Comparison of ENCODE assay signal across 8 cellular contexts in genomic region chr13:23960566-23961156, GRCh38.
A peak's percentile ranks its signal among the peaks of the same experiment; 100 is the strongest.
DNase-seq lines count a peak whose midpoint lies in the region; ATAC-seq, FAIRE-seq and TF ChIP-seq lines count a peak whose summit lies in the region.

No MANE protein-coding gene starts in this region.

- H3K27me3 Mint-ChIP-seq in effector memory CD8-positive, alpha-beta T cell: peaks cover 3 to 4% of the 10 kb centered on the region in 2 donors
- H3K27me3 Mint-ChIP-seq in activated naive CD8-positive, alpha-beta T cell treated with anti-CD3 and anti-CD28 coated beads, Interleukin-2, amount 50 U/mL, for 24 hours: peaks cover 6% of the 10 kb centered on the region

- no peak overlapping the region for H3K27ac Mint-ChIP-seq in effector memory CD8-positive, alpha-beta T cell
- no peak overlapping the region for H3K27ac Mint-ChIP-seq in activated naive CD8-positive, alpha-beta T cell treated with anti-CD3 and anti-CD28 coated beads, Interleukin-2, amount 50 U/mL, for 24 hours

- peak; percentile 73 for DNase-seq in NCI-H82 treated with DMSO at 0.1 percent for 48 hours (lab: John Stamatoyannopoulos, UW; ENCODE audit: unreplicated experiment)
- DNase-seq in effector memory CD8-positive, alpha-beta T cell: no peak
- no peak for DNase-seq in omental fat pad (ENCODE audit: low spot score)
- DNase-seq in activated naive CD8-positive, alpha-beta T cell treated with anti-CD3 and anti-CD28 coated beads, Interleukin-2, amount 50 U/mL, for 24 hours: no peak

- TF ChIP-seq CTCF in GM12873 (IDR thresholded peaks at IDR 0.05; ENCODE audit: insufficient read depth, low read depth, low read length, missing control alignments): peak; percentile 58
- TF ChIP-seq CTCF in omental fat pad (IDR thresholded peaks at IDR 0.05): no peak

- no peak overlapping the region for H3K4me3 Mint-ChIP-seq in effector memory CD8-positive, alpha-beta T cell
- H3K4me3 Mint-ChIP-seq in activated naive CD8-positive, alpha-beta T cell treated with anti-CD3 and anti-CD28 coated beads, Interleukin-2, amount 50 U/mL, for 24 hours: no peak overlapping the region

- peaks cover 4% of the 10 kb centered on the region for H3K36me3 Mint-ChIP-seq in effector memory CD8-positive, alpha-beta T cell (ENCODE audit: insufficient read depth)
- no peaks in the 10 kb centered on the region for H3K36me3 Mint-ChIP-seq in activated naive CD8-positive, alpha-beta T cell treated with anti-CD3 and anti-CD28 coated beads, Interleukin-2, amount 50 U/mL, for 24 hours (ENCODE audit: low read depth)

- H3K9me3 Mint-ChIP-seq in effector memory CD8-positive, alpha-beta T cell: no peaks in the 10 kb centered on the region
- H3K9me3 Mint-ChIP-seq in activated naive CD8-positive, alpha-beta T cell treated with anti-CD3 and anti-CD28 coated beads, Interleukin-2, amount 50 U/mL, for 24 hours: no peaks in the 10 kb centered on the region

- FAIRE-seq in A204.1 (lab: Jason Lieb, UNC): peak; percentile 78

- peak; percentile 43 for ATAC-seq in effector memory CD8-positive, alpha-beta T cell (replicated peaks)
- ATAC-seq in omental fat pad (ENCODE audit: low FRiP score) (peak; percentile 56), GM19351 (IDR thresholded peaks at IDR 0.05; ENCODE audit: unreplicated experiment) (no peak), GM18519 (IDR thresholded peaks at IDR 0.05; ENCODE audit: low FRiP score, unreplicated experiment) (no peak)
- no peak for ATAC-seq in activated naive CD8-positive, alpha-beta T cell treated with anti-CD3 and anti-CD28 coated beads, Interleukin-2, amount 50 U/mL, for 24 hours

- H3K4me1 Mint-ChIP-seq in effector memory CD8-positive, alpha-beta T cell (ENCODE audit: low read depth in 2 of 2): peaks cover 10 to 11% of the 10 kb centered on the region in 2 donors
- H3K4me1 Mint-ChIP-seq in activated naive CD8-positive, alpha-beta T cell treated with anti-CD3 and anti-CD28 coated beads, Interleukin-2, amount 50 U/mL, for 24 hours: peaks cover 17% of the 10 kb centered on the region

Comparison
In these comparisons a context has a peak if more than half of its experiments do, and no peak if none do; other contexts are left out.
1. ATAC-seq: peak in effector memory CD8-positive, alpha-beta T cell (single experiment) and omental fat pad (single experiment); none in activated naive CD8-positive, alpha-beta T cell treated with anti-CD3 and anti-CD28 coated beads, Interleukin-2, amount 50 U/mL, for 24 hours (single experiment), GM19351 (single experiment) and GM18519 (single experiment).